In the genomic region with DNA sequence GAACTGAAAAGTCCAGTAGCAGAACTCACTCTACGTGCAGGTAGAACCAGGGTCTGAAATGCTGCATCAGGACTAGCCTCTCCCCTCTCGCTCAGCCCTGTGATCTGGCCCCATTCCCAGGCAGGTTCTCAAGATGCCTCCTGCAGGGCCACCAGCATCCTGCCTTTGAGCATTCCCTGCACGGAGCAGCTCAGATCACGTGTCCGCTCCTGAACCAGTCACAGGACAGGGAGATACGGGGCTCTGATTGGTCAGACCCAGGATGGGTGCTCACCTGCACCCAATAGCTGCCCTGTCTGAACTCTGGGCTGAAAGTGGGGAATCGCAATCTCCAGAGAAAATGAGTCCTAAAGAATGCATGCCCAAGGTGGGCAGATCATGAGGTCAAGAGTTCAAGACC, we compare ENCODE assay signal across 18 cellular contexts. TPM values are rescaled to one million over a fixed set of nuclear protein-coding genes. Genes with fewer than 3 reads are reported as not detected.
DNase-seq lines count a peak whose midpoint lies in the region; ATAC-seq, FAIRE-seq and TF ChIP-seq lines count a peak whose summit lies in the region.
"Had no signal": no experiment of that assay in that cellular context is flagged by ENCODE, and none has a peak within 500 bp of the region (broad histone marks: within the 10 kb centered on the region; RNA-seq: fewer than 3 reads in every experiment).

No MANE protein-coding gene starts in this region.

- CTCF ChIA-PET in PC-9 (lab: Charles Lee), result no interaction called here

- H3K27ac ChIP-seq in right cardiac atrium (ENCODE audit: low read length), result peak overlapping the region; percentile 13
- peak overlapping the region in 1 of 2 donors; percentile 87 for H3K27ac ChIP-seq in right atrium auricular region
- no peak overlapping the region for H3K27ac ChIP-seq in mesendoderm (ENCODE audit: low read depth, low read length)
- no peak overlapping the region for H3K27ac ChIP-seq in PC-9
- H3K27ac ChIP-seq: KMS-11, RWPE1 had no signal

- intact Hi-C loops in right cardiac atrium (cut with DNase I), result loop anchor here in 3 of 4 donors (10.0 kb wide), 1 partner anchor 47 kb away; a partner anchor contains a TSS
- intact Hi-C loops in PC-9 (cut with micrococcal nuclease; ENCODE audit: unreplicated experiment), result no loop called here
- intact Hi-C loops in left colon (cut with DNase I, micrococcal nuclease), result loop anchor here in 1 of 2 donors (10.0 kb wide), 1 partner anchor 47 kb away; a partner anchor contains a TSS

- H3K27me3 ChIP-seq in right cardiac atrium (ENCODE audit: control insufficient read depth, insufficient read depth) (no peaks in the 10 kb centered on the region), right atrium auricular region (no peaks in the 10 kb centered on the region), bronchial epithelial cell (ENCODE audit: control insufficient read depth, insufficient read depth, low read length) (no peaks in the 10 kb centered on the region), mesendoderm (ENCODE audit: insufficient read depth, low read length, poor library complexity) (no peaks in the 10 kb centered on the region), PC-9 (ENCODE audit: insufficient read depth, low read depth) (no peaks in the 10 kb centered on the region)

- H2BK15ac ChIP-seq in mesendoderm (replicated peaks; ENCODE audit: low read depth), result no peak overlapping the region

- H2BK120ac ChIP-seq in mesendoderm (ENCODE audit: low read depth, low read length), result no peak overlapping the region

- DNase-seq in right cardiac atrium (no peak), right atrium auricular region (ENCODE audit: low spot score) (no peak), bronchial epithelial cell (ENCODE audit: low read depth) (no peak), mesendoderm (peak; percentile 68), PC-9 (no peak), left colon (no peak), D341Med (ENCODE audit: low spot score) (no peak)
- DNase-seq: ACHN; CD4-positive, CD25-positive, alpha-beta regulatory T cell; HFFc6; MM.1S; NCI-H1930; NCI-H524 treated with DMSO at 0.1 percent for 48 hours; NK-92 treated with Interleukin-12 subunit alpha and Interleukin-12 subunit beta, amount 100 ng/mL, for 24 hours; OCI-M1 had no signal

- H3K4me3 ChIP-seq in right cardiac atrium (ENCODE audit: low read length), result no peak overlapping the region
- H3K4me3 ChIP-seq in right atrium auricular region, result no peak overlapping the region
- no peak overlapping the region for H3K4me3 ChIP-seq in bronchial epithelial cell (ENCODE audit: low read depth, low read length)
- no peak overlapping the region for H3K4me3 ChIP-seq in mesendoderm (ENCODE audit: low read length)
- H3K4me3 ChIP-seq in PC-9, result no peak overlapping the region
- H3K4me3 ChIP-seq: GM12878 had no signal

- no peak overlapping the region for H4K5ac ChIP-seq in mesendoderm (ENCODE audit: low read length)

- no peaks in the 10 kb centered on the region for H3K9me2 ChIP-seq in PC-9 (ENCODE audit: insufficient read depth)

- H3K4me1 ChIP-seq in right cardiac atrium (ENCODE audit: control insufficient read depth, insufficient read depth, low read length) (peaks cover 20% of the 10 kb centered on the region), right atrium auricular region (peaks cover 0 to 97% of the 10 kb centered on the region in 2 donors), mesendoderm (ENCODE audit: control insufficient read depth, low read depth, low read length) (no peaks in the 10 kb centered on the region), PC-9 (replicated peaks; ENCODE audit: insufficient read depth) (peaks cover 39% of the 10 kb centered on the region)

- H4K20me1 ChIP-seq in PC-9 (ENCODE audit: insufficient read depth), result no peaks in the 10 kb centered on the region

- no peak overlapping the region for H4K8ac ChIP-seq in mesendoderm (ENCODE audit: low read depth, low read length)

- H3F3A ChIP-seq in PC-9 (ENCODE audit: insufficient read depth, low read depth), result peaks cover 23% of the 10 kb centered on the region; the same call in 1 of the 2 replicates

- POLR2A ChIA-PET in PC-9 (lab: Charles Lee; ENCODE audit: unreplicated experiment), result no interaction called here

- no peak overlapping the region for H3K56ac ChIP-seq in mesendoderm (ENCODE audit: low read length)

- H3K4me2 ChIP-seq in mesendoderm (ENCODE audit: low read length) (no peak overlapping the region), PC-9 (no peak overlapping the region)
- H3K4me2 ChIP-seq: KMS-11 had no signal

- H2BK5ac ChIP-seq in mesendoderm (ENCODE audit: low read length), result no peak overlapping the region

- H3K79me2 ChIP-seq in mesendoderm (ENCODE audit: control insufficient read depth, insufficient read depth, low read length), result no peaks in the 10 kb centered on the region
- H3K79me2 ChIP-seq in PC-9 (ENCODE audit: low read depth), result no peaks in the 10 kb centered on the region

- ATAC-seq in right cardiac atrium (no peak), left colon (no peak)
- ATAC-seq: GM12878 had no signal

- no peaks in the 10 kb centered on the region for H3K79me1 ChIP-seq in mesendoderm (ENCODE audit: low read length)

- WGBS in right cardiac atrium, result 77% methylated on average over 7 of the region's 7 CpGs
- WGBS in mesendoderm (ENCODE audit: extremely low coverage, insufficient coverage, low lambda C conversion rate), result no CpG with 5 or more reads among the region's 7 CpGs

- no peak overlapping the region for H3K4ac ChIP-seq in mesendoderm (ENCODE audit: low read depth, low read length)

- peak; percentile 77 for FAIRE-seq in bronchial epithelial cell (lab: Jason Lieb, UNC)
- FAIRE-seq: GM12878 had no signal

- no peak overlapping the region for H3K23ac ChIP-seq in mesendoderm (ENCODE audit: low read length)

- peaks cover 22% of the 10 kb centered on the region for H3K36me3 ChIP-seq in right atrium auricular region
- H3K36me3 ChIP-seq in bronchial epithelial cell (ENCODE audit: control insufficient read depth, insufficient read depth, low read length), result peaks cover 1% of the 10 kb centered on the region
- H3K36me3 ChIP-seq in mesendoderm (ENCODE audit: control insufficient read depth, insufficient read depth, low read length), result no peaks in the 10 kb centered on the region
- no peaks in the 10 kb centered on the region for H3K36me3 ChIP-seq in PC-9 (ENCODE audit: low read depth)

- no peak overlapping the region for H2AK5ac ChIP-seq in mesendoderm (ENCODE audit: low read length)

- no peak for TF ChIP-seq CTCF in right atrium auricular region (IDR thresholded peaks at IDR 0.05)
- no peak for TF ChIP-seq CTCF in bronchial epithelial cell (IDR thresholded peaks at IDR 0.05; ENCODE audit: insufficient read depth, low read length, severe bottlenecking)
- no peak for TF ChIP-seq CTCF in PC-9 (conservative IDR thresholded peaks at IDR 0.05)

- no peak overlapping the region for H2AFZ ChIP-seq in PC-9

- BruUV-seq in PC-9 (replicated peaks; lab: Mats Ljungman, UMichigan), result no TSS peak

- H3K18ac ChIP-seq in mesendoderm (ENCODE audit: low read length), result no peak overlapping the region

- no peaks in the 10 kb centered on the region for H3K9me3 ChIP-seq in right cardiac atrium (ENCODE audit: control insufficient read depth, low read length)
- H3K9me3 ChIP-seq in right atrium auricular region, result no peaks in the 10 kb centered on the region
- H3K9me3 ChIP-seq in PC-9 (ENCODE audit: insufficient read depth, low read depth), result no peaks in the 10 kb centered on the region

- H3K9ac ChIP-seq in mesendoderm (ENCODE audit: low read length), result no peak overlapping the region
- H3K9ac ChIP-seq: KMS-11 had no signal

RNA-seq across cellular contexts. Expression of a gene that starts 50.8 kb away (rescaled TPM):
- total RNA-seq in right cardiac atrium (10 to 100 TPM; 13.2 to 23.1 (median 18.1) TPM), right atrium auricular region (10 to 100 TPM; 17.9 to 22.4 TPM), bronchial epithelial cell (4.7 and 6.4 TPM in 2 replicates), PC-9 (2021) (14.3 and 20.4 TPM in 2 replicates), left colon (10 to 100 TPM; 60.5 to 90.8 TPM)
- polyA plus RNA-seq in right cardiac atrium, result 16.7 TPM
- polyA plus RNA-seq in mesendoderm (2013, experiment 1 of 2), result 4.4 TPM
- polyA plus RNA-seq in mesendoderm (2013, experiment 2 of 2), result 4.5 TPM
- polyA plus RNA-seq: CD4-positive, CD25-positive, alpha-beta regulatory T cell had no signal
